Comparison of ENCODE assay signal across 1 cellular context in genomic region chr7:43914795-43915194, GRCh38.
TF ChIP-seq lines count a peak whose summit lies in the region.

No MANE protein-coding gene starts in this region.

TF ChIP-seq in K562, 482 proteins besides CTCF, POLR2A, EP300 and RAD21:
- TF ChIP-seq GATAD2B (IDR thresholded peaks at IDR 0.05; ENCODE audit: borderline replicate concordance) (no peak), NRF1 (conservative IDR thresholded peaks at IDR 0.05 in 1 of 2, IDR thresholded peaks at IDR 0.05 in 1 of 2) (peak; percentile 84 to 85), FOXJ3 (CRISPR knock-in tag; IDR thresholded peaks at IDR 0.05) (no peak), TRIM25 (IDR thresholded peaks at IDR 0.05; ENCODE audit: borderline replicate concordance) (no peak), ZBTB40 (IDR thresholded peaks at IDR 0.05) (no peak), ZBTB40 (CRISPR knock-in tag; IDR thresholded peaks at IDR 0.05) (no peak)
TF ChIP-seq in K562: peak in this region for 1.
